In genomic region chr13:35912841-35913240, GRCh38 we compare ENCODE assay signal across 8 cellular contexts.
"Had no signal": no experiment of that assay in that cellular context is flagged by ENCODE, and none has a peak within 500 bp of the region (broad histone marks: within the 10 kb centered on the region; RNA-seq: fewer than 3 reads in every experiment).

No MANE protein-coding gene starts in this region.

- DNase-seq: IMR-90, KBM-7, KG1 had no signal

- H3K4me1 Mint-ChIP-seq: IgD-negative memory B cell had no signal

- FAIRE-seq: HepG2, HTR-8/SVneo, K562 had no signal

- H3K4me3 Mint-ChIP-seq: IgD-negative memory B cell had no signal

- ATAC-seq: HepG2, K562 had no signal

- H3K4me3 ChIP-seq: K562 had no signal

- H3K27ac ChIP-seq: HL-60 had no signal

- H3K27me3 Mint-ChIP-seq: IgD-negative memory B cell had no signal
